23 cellular contexts compared by ENCODE assay signal in the genomic region with DNA sequence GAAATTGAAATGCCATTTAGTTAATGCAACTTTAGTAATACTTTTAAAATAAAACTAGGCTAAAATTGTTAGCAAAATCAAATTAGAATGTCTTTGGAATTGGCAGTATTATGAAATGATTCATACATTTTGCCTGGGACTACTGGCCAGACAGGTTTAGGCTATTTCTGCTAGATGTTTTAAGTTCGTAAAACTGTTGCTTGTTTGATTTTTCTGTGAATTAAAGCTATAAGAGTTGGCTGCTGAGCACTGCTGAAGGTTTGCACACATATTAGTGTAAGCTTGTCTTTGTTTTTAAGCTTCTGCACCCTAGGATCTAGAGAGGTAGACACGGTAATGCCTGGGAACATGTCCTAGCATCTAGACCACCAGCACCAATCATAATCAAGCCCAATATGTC.
"Had no signal": no experiment of that assay in that cellular context is flagged by ENCODE, and none has a peak within 500 bp of the region (broad histone marks: within the 10 kb centered on the region; RNA-seq: fewer than 3 reads in every experiment).

No MANE protein-coding gene starts in this region.

- H3K4me1 ChIP-seq: colonic mucosa, esophagus muscularis mucosa, esophagus squamous epithelium, foreskin keratinocyte, gastrocnemius medialis, gastroesophageal sphincter, heart left ventricle, heart right ventricle had no signal

- H3K9me3 ChIP-seq: colonic mucosa had no signal

- H3K27ac ChIP-seq: colonic mucosa, coronary artery, dorsolateral prefrontal cortex, epithelial cell of prostate, esophagus muscularis mucosa, esophagus squamous epithelium, foreskin keratinocyte, gastrocnemius medialis, gastroesophageal sphincter, heart left ventricle, heart right ventricle, hepatocyte had no signal

- DNase-seq: colonic mucosa; cortex of kidney; dermis blood vessel endothelial cell; dorsolateral prefrontal cortex; effector CD4-positive, alpha-beta T cell; effector CD8-positive, alpha-beta T cell; effector memory CD4-positive, alpha-beta T cell; effector memory CD8-positive, alpha-beta T cell; endodermal cell; erythroblast; esophagus squamous epithelium; foreskin fibroblast; gastrocnemius medialis; glutamatergic neuron; head of caudate nucleus; heart left ventricle; heart right ventricle had no signal

- H3K4me3 ChIP-seq: colonic mucosa, coronary artery, dorsolateral prefrontal cortex, esophagus muscularis mucosa, esophagus squamous epithelium, gastrocnemius medialis, gastroesophageal sphincter, heart left ventricle, heart right ventricle, hepatocyte had no signal

- H3K36me3 ChIP-seq: colonic mucosa, esophagus muscularis mucosa, esophagus squamous epithelium, gastrocnemius medialis, gastroesophageal sphincter, heart left ventricle, heart right ventricle had no signal
